Comparison of ENCODE assay signal across 31 cellular contexts in the genomic region with DNA sequence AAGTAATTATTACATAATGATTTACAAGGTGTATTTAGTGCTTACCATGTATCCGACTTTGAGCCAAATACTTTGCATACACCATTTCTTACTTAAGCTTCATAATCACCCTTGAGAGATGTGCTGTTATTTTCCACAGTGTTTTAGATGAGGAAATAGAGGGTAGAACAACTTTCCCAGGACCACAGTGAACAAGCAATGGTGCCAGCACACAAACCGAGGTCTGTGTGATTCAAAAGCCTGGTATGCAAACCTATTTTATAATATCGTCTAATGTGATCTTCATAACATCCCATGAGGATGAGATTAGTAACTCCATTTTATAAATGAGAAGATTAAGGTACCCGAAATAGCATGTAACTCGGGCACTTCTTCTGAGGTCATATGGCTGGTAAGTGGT.
"Had no signal": no experiment of that assay in that cellular context is flagged by ENCODE, and none has a peak within 500 bp of the region (broad histone marks: within the 10 kb centered on the region; RNA-seq: fewer than 3 reads in every experiment).

No MANE protein-coding gene starts in this region.

- H3K36me3 Mint-ChIP-seq: brain; immature natural killer cell; mesothelial cell of epicardium; naive B cell; stimulated activated effector memory CD8-positive, alpha-beta T cell treated with anti-CD3 and anti-CD28 coated beads, Interleukin-12 subunit alpha, Interleukin-12 subunit beta, amount 100 ng/mL, for 72 hours had no signal

- H3K36me3 ChIP-seq: cardiac muscle cell, colonic mucosa, esophagus squamous epithelium, gastrocnemius medialis, ovary, upper lobe of right lung had no signal

- H3K4me3 Mint-ChIP-seq: activated CD4-positive, alpha-beta memory T cell treated with anti-CD3 and anti-CD28 coated beads, Interleukin-2, amount 10 ng/mL, durations not matched to agents 7 days and 5 days; activated CD4-positive, alpha-beta T cell treated with anti-CD3 and anti-CD28 coated beads, Interleukin-2, amount 10 ng/mL, durations not matched to agents 24 days and 14 days; activated naive CD8-positive, alpha-beta T cell treated with anti-CD3 and anti-CD28 coated beads, Interleukin-2, amount 50 U/mL, for 24 hours; activated T-cell treated with anti-CD3 and anti-CD28 coated beads, Interleukin-2, amount 50 U/mL, for 4 hours; activated T-helper 17 cell treated with anti-CD3 and anti-CD28 coated beads, Interleukin-2, amount 50 U/mL, for 72 hours; brain; immature natural killer cell; mesothelial cell of epicardium; naive B cell; stimulated activated effector memory CD8-positive, alpha-beta T cell treated with anti-CD3 and anti-CD28 coated beads, Interleukin-12 subunit alpha, Interleukin-12 subunit beta, amount 100 ng/mL, for 72 hours; stimulated activated naive CD8-positive, alpha-beta T cell treated with anti-CD3 and anti-CD28 coated beads, Interleukin-15, Interleukin-2, amounts not matched to agents 100 ng/mL and 50 ng/mL, for 24 hours had no signal

- H3K9me3 Mint-ChIP-seq: activated CD4-positive, alpha-beta memory T cell treated with anti-CD3 and anti-CD28 coated beads, Interleukin-2, amount 10 ng/mL, durations not matched to agents 7 days and 5 days; activated CD4-positive, alpha-beta T cell treated with anti-CD3 and anti-CD28 coated beads, Interleukin-2, amount 10 ng/mL, durations not matched to agents 24 days and 14 days; activated naive CD8-positive, alpha-beta T cell treated with anti-CD3 and anti-CD28 coated beads, Interleukin-2, amount 50 U/mL, for 24 hours; activated T-cell treated with anti-CD3 and anti-CD28 coated beads, Interleukin-2, amount 50 U/mL, for 4 hours; activated T-helper 17 cell treated with anti-CD3 and anti-CD28 coated beads, Interleukin-2, amount 50 U/mL, for 72 hours; immature natural killer cell; mesothelial cell of epicardium; stimulated activated effector memory CD8-positive, alpha-beta T cell treated with anti-CD3 and anti-CD28 coated beads, Interleukin-12 subunit alpha, Interleukin-12 subunit beta, amount 100 ng/mL, for 72 hours; stimulated activated naive CD8-positive, alpha-beta T cell treated with anti-CD3 and anti-CD28 coated beads, Interleukin-15, Interleukin-2, amounts not matched to agents 100 ng/mL and 50 ng/mL, for 24 hours had no signal

- DNase-seq: activated CD4-positive, alpha-beta memory T cell treated with anti-CD3 and anti-CD28 coated beads, Interleukin-2, amount 10 ng/mL, durations not matched to agents 7 days and 5 days; activated CD4-positive, alpha-beta T cell treated with anti-CD3 and anti-CD28 coated beads, Interleukin-2, amount 10 ng/mL, durations not matched to agents 24 days and 14 days; activated CD8-positive, alpha-beta memory T cell treated with anti-CD3 and anti-CD28 coated beads, Interleukin-2, amount 50 U/mL, for 48 hours; activated gamma-delta T cell treated with Interleukin-2 at 50 U/mL for 16 hours; activated naive CD4-positive, alpha-beta T cell treated with anti-CD3 and anti-CD28 coated beads, Interleukin-2, amount 50 U/mL, for 16 hours; activated naive CD8-positive, alpha-beta T cell treated with anti-CD3 and anti-CD28 coated beads, Interleukin-2, amount 50 U/mL, for 24 hours; activated T-cell treated with anti-CD3 and anti-CD28 coated beads, Interleukin-2, amount 50 U/mL, for 4 hours; cerebellar nuclear complex; colonic mucosa; effector CD8-positive, alpha-beta T cell; esophagus squamous epithelium; gastrocnemius medialis; hypothalamus; immature natural killer cell; kidney; left colon; mammary epithelial cell; naive B cell; ovary; retina; small intestine; stimulated activated CD4-positive, alpha-beta T cell treated with anti-CD3 and anti-CD28 coated beads, Interleukin-4, amount 100 ng/mL, for 24 hours; substantia nigra; upper lobe of right lung had no signal

- H3K27me3 ChIP-seq: cardiac muscle cell, colonic mucosa, ovary had no signal

- H3K9me3 ChIP-seq: colonic mucosa, esophagus squamous epithelium, gastrocnemius medialis, ovary, upper lobe of right lung had no signal

- H3K4me1 Mint-ChIP-seq: activated CD4-positive, alpha-beta memory T cell treated with anti-CD3 and anti-CD28 coated beads, Interleukin-2, amount 10 ng/mL, durations not matched to agents 7 days and 5 days; activated CD4-positive, alpha-beta T cell treated with anti-CD3 and anti-CD28 coated beads, Interleukin-2, amount 10 ng/mL, durations not matched to agents 24 days and 14 days; activated naive CD8-positive, alpha-beta T cell treated with anti-CD3 and anti-CD28 coated beads, Interleukin-2, amount 50 U/mL, for 24 hours; activated T-helper 17 cell treated with anti-CD3 and anti-CD28 coated beads, Interleukin-2, amount 50 U/mL, for 72 hours; immature natural killer cell; naive B cell; stimulated activated effector memory CD8-positive, alpha-beta T cell treated with anti-CD3 and anti-CD28 coated beads, Interleukin-12 subunit alpha, Interleukin-12 subunit beta, amount 100 ng/mL, for 72 hours had no signal

- H3K4me3 ChIP-seq: cardiac muscle cell, colonic mucosa, esophagus squamous epithelium, gastrocnemius medialis, ovary, upper lobe of right lung had no signal

- H3K27ac Mint-ChIP-seq: activated CD4-positive, alpha-beta memory T cell treated with anti-CD3 and anti-CD28 coated beads, Interleukin-2, amount 10 ng/mL, durations not matched to agents 7 days and 5 days; activated CD4-positive, alpha-beta T cell treated with anti-CD3 and anti-CD28 coated beads, Interleukin-2, amount 10 ng/mL, durations not matched to agents 24 days and 14 days; activated naive CD8-positive, alpha-beta T cell treated with anti-CD3 and anti-CD28 coated beads, Interleukin-2, amount 50 U/mL, for 24 hours; activated T-helper 17 cell treated with anti-CD3 and anti-CD28 coated beads, Interleukin-2, amount 50 U/mL, for 72 hours; brain; immature natural killer cell; naive B cell; progenitor cell of endocrine pancreas; stimulated activated effector memory CD8-positive, alpha-beta T cell treated with anti-CD3 and anti-CD28 coated beads, Interleukin-12 subunit alpha, Interleukin-12 subunit beta, amount 100 ng/mL, for 72 hours; stimulated activated naive CD8-positive, alpha-beta T cell treated with anti-CD3 and anti-CD28 coated beads, Interleukin-15, Interleukin-2, amounts not matched to agents 100 ng/mL and 50 ng/mL, for 24 hours had no signal
